ENCODE assay signal across 20 cellular contexts in genomic region chr10:113895018-113895417, GRCh38. TPM values are rescaled to one million over a fixed set of nuclear protein-coding genes. Genes with fewer than 3 reads are reported as not detected.
A peak's percentile ranks its signal among the peaks of the same experiment; 100 is the strongest.
DNase-seq lines count a peak whose midpoint lies in the region; ATAC-seq, FAIRE-seq and TF ChIP-seq lines count a peak whose summit lies in the region.
"Had no signal": no experiment of that assay in that cellular context is flagged by ENCODE, and none has a peak within 500 bp of the region (broad histone marks: within the 10 kb centered on the region; RNA-seq: fewer than 3 reads in every experiment).

No MANE protein-coding gene starts in this region.

- H2AFZ ChIP-seq in mammary epithelial cell (ENCODE audit: low read depth, low read length) (no peak overlapping the region), GM23338 (no peak overlapping the region)

- 0 out of 6 replicates have a peak, but pooled peaks of 1 of the 2 experiments have one; percentile 30 for ATAC-seq in A549
- ATAC-seq in GM21737 (IDR thresholded peaks at IDR 0.05; ENCODE audit: unreplicated experiment): no peak
- ATAC-seq in HG03571 (IDR thresholded peaks at IDR 0.05; ENCODE audit: unreplicated experiment): no peak
- ATAC-seq in GM23338: no peak

- peaks cover 2% of the 10 kb centered on the region for H3K27me3 Mint-ChIP-seq in GM23338 (ENCODE audit: insufficient read depth, low read depth, poor library complexity)
- H3K27me3 Mint-ChIP-seq: activated naive CD4-positive, alpha-beta T cell treated with anti-CD3 and anti-CD28 coated beads, Interleukin-2, amount 10 ng/mL, durations not matched to agents 7 days and 5 days had no signal

- POLR2A ChIA-PET in A549 (lab: Yijun Ruan, JAX): no interaction called here

- no peaks in the 10 kb centered on the region; the same call in 1 of the 2 replicates for H3K9me2 ChIP-seq in GM23338 (ENCODE audit: insufficient read depth)

- peaks cover 14% of the 10 kb centered on the region; the same call in 2 of the 3 replicates for H3K4me1 ChIP-seq in A549
- H3K4me1 ChIP-seq in mammary epithelial cell (ENCODE audit: insufficient read depth, low read length): peaks cover 10% of the 10 kb centered on the region
- H3K4me1 ChIP-seq in GM23338 (ENCODE audit: insufficient read depth): no peaks in the 10 kb centered on the region
- H3K4me1 ChIP-seq: uterus had no signal

- H3K9me3 ChIP-seq in A549: no peaks in the 10 kb centered on the region
- no peaks in the 10 kb centered on the region for H3K9me3 ChIP-seq in mammary epithelial cell (replicated peaks; ENCODE audit: insufficient read depth, low read length)
- H3K9me3 ChIP-seq: Peyer's patch, right atrium auricular region, uterus had no signal

- CTCF ChIA-PET in A549 (lab: Yijun Ruan, JAX): no interaction called here
- CTCF ChIA-PET in mammary epithelial cell (lab: Charles Lee; ENCODE audit: low non-redundant PET): interaction anchor here (0.6 kb wide), 1 partner anchor 872 kb away, joined by 4 read pairs; no protein-coding TSS in a partner anchor

- no peak overlapping the region for H3K27ac Mint-ChIP-seq in GM23338
- H3K27ac Mint-ChIP-seq: activated naive CD4-positive, alpha-beta T cell treated with anti-CD3 and anti-CD28 coated beads, Interleukin-2, amount 10 ng/mL, durations not matched to agents 7 days and 5 days had no signal

- H3K4me2 ChIP-seq in A549 (no peak overlapping the region), mammary epithelial cell (ENCODE audit: insufficient read depth, low read depth, low read length) (no peak overlapping the region), GM23338 (no peak overlapping the region)

- no peak for TF ChIP-seq CTCF in A549 (IDR thresholded peaks at IDR 0.05)
- TF ChIP-seq CTCF in mammary epithelial cell (conservative IDR thresholded peaks at IDR 0.05 in 1 of 2, IDR thresholded peaks at IDR 0.05 in 1 of 2; ENCODE audit: extremely low read depth in 1 of 2, insufficient read depth in 1 of 2, low read depth in 1 of 2, low read length in 2 of 2): no peak
- no peak for TF ChIP-seq CTCF in GM23338 (conservative IDR thresholded peaks at IDR 0.05; ENCODE audit: low read depth in 2 of 2)

- H4K20me1 ChIP-seq in mammary epithelial cell (ENCODE audit: insufficient read depth, low read length): peaks cover 5% of the 10 kb centered on the region
- no peaks in the 10 kb centered on the region; the same call in 1 of the 2 replicates for H4K20me1 ChIP-seq in GM23338 (replicated peaks; ENCODE audit: insufficient read depth)

- no peak for TF ChIP-seq EP300 in A549 (IDR thresholded peaks at IDR 0.05)

- no peaks in the 10 kb centered on the region for H3F3A ChIP-seq in GM23338 (replicated peaks; ENCODE audit: low read depth)

- peaks cover 6% of the 10 kb centered on the region; the same call in 1 of the 3 replicates for H3K9me3 Mint-ChIP-seq in GM23338
- H3K9me3 Mint-ChIP-seq: activated naive CD4-positive, alpha-beta T cell treated with anti-CD3 and anti-CD28 coated beads, Interleukin-2, amount 10 ng/mL, durations not matched to agents 7 days and 5 days had no signal

- no peak overlapping the region for H3K9ac ChIP-seq in mammary epithelial cell (ENCODE audit: insufficient read depth, low read length)

- dilution Hi-C loops in mammary epithelial cell (cut with HindIII; ENCODE audit: low sequenced_read_pairs): no loop called here

- intact Hi-C loops in mammary epithelial cell (cut with micrococcal nuclease): no loop called here

- in situ Hi-C loops in mammary epithelial cell (cut with MboI; ENCODE audit: low sequenced_read_pairs in 2 of 2): no loop called here

- H3K36me3 ChIP-seq in mammary epithelial cell (ENCODE audit: insufficient read depth, low read length) (peaks cover under 1% of the 10 kb centered on the region), GM23338 (ENCODE audit: insufficient read depth) (peaks cover 13% of the 10 kb centered on the region; the same call in 1 of the 2 replicates)
- H3K36me3 ChIP-seq: Peyer's patch, right atrium auricular region, uterus had no signal

- H3K36me3 Mint-ChIP-seq in GM23338 (ENCODE audit: low read depth): peaks cover 22% of the 10 kb centered on the region

- no peak overlapping the region; the same call in 2 of the 3 replicates for H3K4me3 Mint-ChIP-seq in GM23338
- H3K4me3 Mint-ChIP-seq: activated naive CD4-positive, alpha-beta T cell treated with anti-CD3 and anti-CD28 coated beads, Interleukin-2, amount 10 ng/mL, durations not matched to agents 7 days and 5 days had no signal

- no peaks in the 10 kb centered on the region for H3K4me1 Mint-ChIP-seq in GM23338
- H3K4me1 Mint-ChIP-seq: activated naive CD4-positive, alpha-beta T cell treated with anti-CD3 and anti-CD28 coated beads, Interleukin-2, amount 10 ng/mL, durations not matched to agents 7 days and 5 days had no signal

- H3K27me3 ChIP-seq in mammary epithelial cell (ENCODE audit: insufficient read depth, low read length) (no peaks in the 10 kb centered on the region), GM23338 (ENCODE audit: insufficient read depth) (no peaks in the 10 kb centered on the region)
- H3K27me3 ChIP-seq: Peyer's patch, right atrium auricular region, uterus had no signal

- DNase-seq in A549 (ENCODE audit: low read depth in 1 of 2, low spot score in 1 of 2) (no peak), HS-5 (ENCODE audit: low read depth) (peak; percentile 19), mammary epithelial cell (peak; percentile 82), glomerular visceral epithelial cell (ENCODE audit: extremely low spot score) (peak; percentile 31), GM23338 (ENCODE audit: low spot score) (no peak), GDM1 (lab: John Stamatoyannopoulos, UW) (no peak)
- DNase-seq: activated CD4-positive, CD25-positive, alpha-beta regulatory T cell; activated naive CD4-positive, alpha-beta T cell treated with anti-CD3 and anti-CD28 coated beads, Interleukin-2, amount 10 ng/mL, durations not matched to agents 7 days and 5 days; NCI-H187; NCI-H526 treated with DMSO at 0.1 percent for 48 hours; Peyer's patch; stimulated activated CD4-positive, alpha-beta T cell treated with anti-CD3 and anti-CD28 coated beads, Interleukin-4, amount 100 ng/mL, for 4 hours; T-helper 1 cell; uterus had no signal

- no peak for TF ChIP-seq RAD21 in A549 (conservative IDR thresholded peaks at IDR 0.05 in 1 of 2, IDR thresholded peaks at IDR 0.05 in 1 of 2)

- H3K79me2 ChIP-seq in mammary epithelial cell (ENCODE audit: insufficient read depth, low read length) (no peaks in the 10 kb centered on the region), GM23338 (replicated peaks; ENCODE audit: insufficient read depth) (no peaks in the 10 kb centered on the region)

- no TSS peak for BruUV-seq in mammary epithelial cell (replicated peaks; lab: Mats Ljungman, UMichigan)

- H3K27ac ChIP-seq in A549: no peak overlapping the region
- no peak overlapping the region for H3K27ac ChIP-seq in mammary epithelial cell (ENCODE audit: insufficient read depth, low read depth, low read length)
- no peak overlapping the region for H3K27ac ChIP-seq in GM23338 (ENCODE audit: low read depth)
- H3K27ac ChIP-seq: Peyer's patch, uterus had no signal

- H3K4me3 ChIP-seq in A549 (no peak overlapping the region), mammary epithelial cell (replicated peaks in 1 of 3; ENCODE audit: insufficient read depth in 1 of 3, low read depth in 2 of 3, low read length in 3 of 3) (no peak overlapping the region), GM23338 (no peak overlapping the region)
- H3K4me3 ChIP-seq: Peyer's patch, right atrium auricular region, uterus had no signal

- TF ChIP-seq POLR2A in A549 (IDR thresholded peaks at IDR 0.05; ENCODE audit: low read length): no peak

- no peak for FAIRE-seq in A549 (lab: Jason Lieb, UNC)
- FAIRE-seq: A204.1, endometrium, H54 had no signal

TF ChIP-seq in A549, 52 proteins besides CTCF, POLR2A, EP300 and RAD21:
- no peak for TF ChIP-seq USF2 (IDR thresholded peaks at IDR 0.05)
- peak; percentile 45 for TF ChIP-seq JUNB (IDR thresholded peaks at IDR 0.05)

RNA-seq across cellular contexts. Expression of gene NHLRC2, which starts 40.6 kb away (rescaled TPM):
- polyA plus RNA-seq in A549 (2011; rRNA removed) (16.1 and 17.3 TPM in 2 replicates), A549 (2017; fragmentation: RNase III; extraction: RNeasy Plus Mini Kit Qiagen cat#74134 plus additional on column Dnase treatment) (4.9 to 5.8 TPM (median 5.1 TPM) in 3 replicates), mammary epithelial cell (5.7 TPM), GM23338 (2016; fragmentation: Nextera tagmentation; extraction: Ambion mirVana) (13.0 and 15.5 TPM in 2 replicates)
- 3.1 and 3.9 TPM in 2 replicates for polyA plus RNA-seq in A549 (2012; cell fraction: cytosol; rRNA removed)
- polyA plus RNA-seq in A549 (2012; cell fraction: nucleus; rRNA removed): 3.7 and 4.7 TPM in 2 replicates
- polyA minus RNA-seq in A549 (2011; rRNA and poly(A)+ RNA removed): 19.0 and 24.1 TPM in 2 replicates
- total RNA-seq in mammary epithelial cell: 10 to 100 TPM; 17.5 to 29.7 TPM
- polyA minus RNA-seq in mammary epithelial cell: 15.6 TPM
- total RNA-seq in GM23338 (2014; rRNA removed; shearing (Covaris generic)): 20.2 and 28.1 TPM in 2 replicates

RNA-seq across cellular contexts. Expression of gene DCLRE1A, which starts 41.1 kb away (rescaled TPM):
- 22.8 and 26.8 TPM in 2 replicates for polyA plus RNA-seq in A549 (2011; rRNA removed)
- polyA plus RNA-seq in A549 (2012; cell fraction: cytosol; rRNA removed): 5.3 and 6.3 TPM in 2 replicates
- polyA plus RNA-seq in A549 (2012; cell fraction: nucleus; rRNA removed): 3.0 and 4.3 TPM in 2 replicates
- polyA plus RNA-seq in A549 (2017; fragmentation: RNase III; extraction: RNeasy Plus Mini Kit Qiagen cat#74134 plus additional on column Dnase treatment): 11.5 to 12.8 TPM (median 11.8 TPM) in 3 replicates
- polyA minus RNA-seq in A549 (2011; rRNA and poly(A)+ RNA removed): 11.2 and 11.7 TPM in 2 replicates
- 1 to 10 TPM; 6.5 TPM for total RNA-seq in mammary epithelial cell
- polyA plus RNA-seq in mammary epithelial cell: 3.0 TPM
- polyA minus RNA-seq in mammary epithelial cell: 2.3 TPM
- 13.5 and 13.8 TPM in 2 replicates for total RNA-seq in GM23338 (2014; rRNA removed; shearing (Covaris generic))
- 4.3 and 6.1 TPM in 2 replicates for polyA plus RNA-seq in GM23338 (2016; fragmentation: Nextera tagmentation; extraction: Ambion mirVana)

Comparison
In these comparisons a context has a peak if more than half of its experiments do, and no peak if none do; other contexts are left out.
1. DNase-seq: peak in HS-5 (single experiment), mammary epithelial cell (single experiment) and glomerular visceral epithelial cell (single experiment); none in A549 (0 of 2), GM23338 (single experiment) and GDM1 (single experiment).